ENCODE assay signal across 1 cellular context in the genomic region with DNA sequence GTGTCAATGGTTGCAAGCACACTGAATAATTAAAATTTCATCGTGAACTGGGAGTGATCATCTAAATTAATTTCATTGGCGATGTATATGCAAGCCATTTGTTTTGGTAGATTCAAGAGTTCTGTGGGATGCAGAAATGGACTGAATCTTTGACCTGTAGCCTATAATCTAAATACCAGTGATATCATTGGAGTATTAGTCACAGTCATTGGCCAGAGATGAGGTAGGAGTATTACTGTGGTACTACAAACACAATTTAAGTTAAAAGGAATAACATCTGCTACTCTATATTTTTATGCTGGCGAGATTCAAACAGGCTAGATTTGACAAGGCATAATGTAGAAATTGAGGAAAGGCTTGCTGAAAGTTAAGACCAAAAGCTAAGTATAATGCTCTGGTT.
TF ChIP-seq lines count a peak whose summit lies in the region.

No MANE protein-coding gene starts in this region.

TF ChIP-seq in IMR-90, 13 proteins besides CTCF, POLR2A, EP300 and RAD21 (continued from another document):
- TF ChIP-seq, protein P1, sequence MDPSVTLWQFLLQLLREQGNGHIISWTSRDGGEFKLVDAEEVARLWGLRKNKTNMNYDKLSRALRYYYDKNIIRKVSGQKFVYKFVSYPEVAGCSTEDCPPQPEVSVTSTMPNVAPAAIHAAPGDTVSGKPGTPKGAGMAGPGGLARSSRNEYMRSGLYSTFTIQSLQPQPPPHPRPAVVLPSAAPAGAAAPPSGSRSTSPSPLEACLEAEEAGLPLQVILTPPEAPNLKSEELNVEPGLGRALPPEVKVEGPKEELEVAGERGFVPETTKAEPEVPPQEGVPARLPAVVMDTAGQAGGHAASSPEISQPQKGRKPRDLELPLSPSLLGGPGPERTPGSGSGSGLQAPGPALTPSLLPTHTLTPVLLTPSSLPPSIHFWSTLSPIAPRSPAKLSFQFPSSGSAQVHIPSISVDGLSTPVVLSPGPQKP (IDR thresholded peaks at IDR 0.05; ENCODE audit: borderline replicate concordance, low read depth, low read length), result no peak
- TF ChIP-seq CEBPB (IDR thresholded peaks at IDR 0.05; ENCODE audit: low read depth, low read length) (no peak), SMC3 (IDR thresholded peaks at IDR 0.05; ENCODE audit: low read depth, low read length) (no peak), FOS (IDR thresholded peaks at IDR 0.05; ENCODE audit: low read depth, low read length) (no peak), BHLHE40 (IDR thresholded peaks at IDR 0.05; ENCODE audit: low read depth, low read length) (no peak), CHD1 (IDR thresholded peaks at IDR 0.05; ENCODE audit: low read depth, low read length) (no peak), NFE2L2 (IDR thresholded peaks at IDR 0.05; ENCODE audit: low read depth, low read length) (no peak), MAFK (IDR thresholded peaks at IDR 0.05; ENCODE audit: low read depth, low read length) (no peak), MAZ (IDR thresholded peaks at IDR 0.05; ENCODE audit: borderline replicate concordance, low read depth, low read length) (no peak), RFX5 (IDR thresholded peaks at IDR 0.05; ENCODE audit: low read depth, low read length) (no peak), RCOR1 (IDR thresholded peaks at IDR 0.05; ENCODE audit: insufficient replicate concordance, low read length) (no peak)
- TF ChIP-seq, protein P2, sequence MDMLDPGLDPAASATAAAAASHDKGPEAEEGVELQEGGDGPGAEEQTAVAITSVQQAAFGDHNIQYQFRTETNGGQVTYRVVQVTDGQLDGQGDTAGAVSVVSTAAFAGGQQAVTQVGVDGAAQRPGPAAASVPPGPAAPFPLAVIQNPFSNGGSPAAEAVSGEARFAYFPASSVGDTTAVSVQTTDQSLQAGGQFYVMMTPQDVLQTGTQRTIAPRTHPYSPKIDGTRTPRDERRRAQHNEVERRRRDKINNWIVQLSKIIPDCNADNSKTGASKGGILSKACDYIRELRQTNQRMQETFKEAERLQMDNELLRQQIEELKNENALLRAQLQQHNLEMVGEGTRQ (IDR thresholded peaks at IDR 0.05; ENCODE audit: low read depth, low read length), result no peak
